7 cellular contexts compared by ENCODE assay signal in genomic region chr19:13363235-13363634, GRCh38.
"Had no signal": no experiment of that assay in that cellular context is flagged by ENCODE, and none has a peak within 500 bp of the region (broad histone marks: within the 10 kb centered on the region; RNA-seq: fewer than 3 reads in every experiment).

No MANE protein-coding gene starts in this region.

- ATAC-seq: HCT116, K562 had no signal

- H3K4me1 ChIP-seq: HAP-1 had no signal

- H3K4me3 Mint-ChIP-seq: GM23338, HFFc6 had no signal

- H3K4me2 ChIP-seq: GM23338 had no signal

- DNase-seq: HFFc6, IMR-90, KG1 had no signal

- H3K27ac Mint-ChIP-seq: GM23338, HFFc6 had no signal

- H2AFZ ChIP-seq: GM23338 had no signal

- H3K4me3 ChIP-seq: GM23338, HAP-1, K562 had no signal

- H3K36me3 ChIP-seq: HAP-1 had no signal

- H3K9me3 ChIP-seq: HAP-1 had no signal
